ENCODE assay signal across 8 cellular contexts in genomic region chr12:24814379-24815086, GRCh38.
DNase-seq lines count a peak whose midpoint lies in the region; ATAC-seq and TF ChIP-seq lines count a peak whose summit lies in the region.

No MANE protein-coding gene starts in this region.

- H3K27me3 ChIP-seq in KMS-11 (ENCODE audit: insufficient read depth, low read depth) = no peaks in the 10 kb centered on the region

- DNase-seq in left lobe of liver (ENCODE audit: low spot score) (no peak), Calu3 (no peak), glutamatergic neuron (no peak), DMS 273 treated with DMSO at 0.1 percent for 48 hours (lab: John Stamatoyannopoulos, UW) (no peak)
- no peak for DNase-seq in activated CD4-positive, alpha-beta T cell treated with anti-CD3 and anti-CD28 coated beads for 48 hours

- peak overlapping the region; percentile 60 for H3K27ac ChIP-seq in KMS-11

- H3K4me3 Mint-ChIP-seq in Calu3 (ENCODE audit: low read depth, unreplicated experiment) = no peak overlapping the region
- no peak overlapping the region for H3K4me3 Mint-ChIP-seq in glutamatergic neuron (ENCODE audit: unreplicated experiment)

- no TSS peak for BruUV-seq in Calu3 (replicated peaks; lab: Mats Ljungman, UMichigan)

- H3K36me3 Mint-ChIP-seq in Calu3 (ENCODE audit: insufficient read depth, unreplicated experiment) = no peaks in the 10 kb centered on the region
- no peaks in the 10 kb centered on the region for H3K36me3 Mint-ChIP-seq in glutamatergic neuron (ENCODE audit: unreplicated experiment)

- TF ChIP-seq CTCF in GM12875 (IDR thresholded peaks at IDR 0.05; ENCODE audit: borderline replicate concordance, insufficient read depth, low read depth, low read length) (no peak), KMS-11 (conservative IDR thresholded peaks at IDR 0.05; ENCODE audit: low read depth, low read length) (no peak), Calu3 (IDR thresholded peaks at IDR 0.05; ENCODE audit: unreplicated experiment) (no peak), glutamatergic neuron (IDR thresholded peaks at IDR 0.05; ENCODE audit: partially characterized antibody, unreplicated experiment) (no peak)

- ATAC-seq in GM21528 (IDR thresholded peaks at IDR 0.05; ENCODE audit: low FRiP score, unreplicated experiment) (peak; percentile 83), left lobe of liver (peak; percentile 68)

- H3K4me1 Mint-ChIP-seq in Calu3 (ENCODE audit: low read depth, unreplicated experiment) = no peaks in the 10 kb centered on the region
- no peaks in the 10 kb centered on the region for H3K4me1 Mint-ChIP-seq in glutamatergic neuron (ENCODE audit: low read depth, unreplicated experiment)

- peak overlapping the region; percentile 45 for H3K9ac ChIP-seq in KMS-11

- no peaks in the 10 kb centered on the region for H4K20me1 ChIP-seq in KMS-11 (ENCODE audit: insufficient read depth)

- no peak overlapping the region for H3K27ac Mint-ChIP-seq in Calu3 (ENCODE audit: unreplicated experiment)
- no peak overlapping the region for H3K27ac Mint-ChIP-seq in glutamatergic neuron (ENCODE audit: unreplicated experiment)

- no peaks in the 10 kb centered on the region for H3K36me3 ChIP-seq in KMS-11 (ENCODE audit: insufficient read depth)

- intact Hi-C loops in Calu3 (cut with micrococcal nuclease; ENCODE audit: unreplicated experiment) = no loop called here

- H3K9me3 Mint-ChIP-seq in Calu3 (ENCODE audit: low read depth, unreplicated experiment) (no peaks in the 10 kb centered on the region), glutamatergic neuron (ENCODE audit: unreplicated experiment) (no peaks in the 10 kb centered on the region)

- peak overlapping the region; percentile 72 for H2AFZ ChIP-seq in KMS-11 (ENCODE audit: low read depth)

- peaks cover 20% of the 10 kb centered on the region for H3K4me1 ChIP-seq in KMS-11 (ENCODE audit: low read depth, poor library complexity, severe bottlenecking)

- H3K79me2 ChIP-seq in KMS-11 (ENCODE audit: insufficient read depth, low read depth) = no peaks in the 10 kb centered on the region

- H3K27me3 Mint-ChIP-seq in Calu3 (ENCODE audit: unreplicated experiment) = no peaks in the 10 kb centered on the region
- no peaks in the 10 kb centered on the region for H3K27me3 Mint-ChIP-seq in glutamatergic neuron (ENCODE audit: unreplicated experiment)

- H3K4me3 ChIP-seq in GM12875 (ENCODE audit: low read depth, low read length) = peak overlapping the region; percentile 21
- no peak overlapping the region for H3K4me3 ChIP-seq in KMS-11 (IDR thresholded peaks at IDR 0.05; ENCODE audit: insufficient read depth, low read depth, low read length)

- CTCF ChIA-PET in Calu3 (lab: Charles Lee) = no interaction called here

- peak overlapping the region; percentile 89 for H3K4me2 ChIP-seq in KMS-11
